20 cellular contexts compared by ENCODE assay signal in genomic region chr6:8879334-8879733, GRCh38.
"Had no signal": no experiment of that assay in that cellular context is flagged by ENCODE, and none has a peak within 500 bp of the region (broad histone marks: within the 10 kb centered on the region; RNA-seq: fewer than 3 reads in every experiment).

No MANE protein-coding gene starts in this region.

- H3K9me3 ChIP-seq: breast epithelium, colonic mucosa, mucosa of descending colon, transverse colon, vagina had no signal

- H3K27ac ChIP-seq: breast epithelium, colonic mucosa, dorsolateral prefrontal cortex, epithelial cell of prostate, parathyroid adenoma, transverse colon, vagina had no signal

- H3K27me3 ChIP-seq: breast epithelium, colonic mucosa, transverse colon, vagina had no signal

- ATAC-seq: activated T-cell treated with anti-CD3 and anti-CD28 coated beads, Interleukin-2, amount 50 U/mL, for 4 hours; left colon; mucosa of descending colon; right cardiac atrium; stimulated activated memory B cell treated with anti-CD40 and anti-IgM and Interleukin-4, amounts not matched to agents 10 μg/mL and 1 μg/mL and 100 μg/mL, for 72 hours; WTC11 had no signal

- H3K4me3 ChIP-seq: breast epithelium, colonic mucosa, dorsolateral prefrontal cortex, mucosa of descending colon, transverse colon, vagina had no signal

- H3K4me1 ChIP-seq: breast epithelium, colonic mucosa, parathyroid adenoma, transverse colon, vagina had no signal

- DNase-seq: activated CD4-positive, alpha-beta T cell treated with anti-CD3 and anti-CD28 coated beads, Interleukin-2, amount 50 U/mL, for 4 hours; activated CD8-positive, alpha-beta memory T cell treated with anti-CD3 and anti-CD28 coated beads for 24 hours; activated CD8-positive, alpha-beta memory T cell treated with anti-CD3 and anti-CD28 coated beads, Interleukin-2, amount 50 U/mL, for 4 hours; activated naive CD4-positive, alpha-beta T cell; activated T-cell treated with anti-CD3 and anti-CD28 coated beads, Interleukin-2, amount 50 U/mL, for 4 hours; colonic mucosa; dorsolateral prefrontal cortex; left colon; mesenchymal stem cell; mucosa of descending colon; nephron progenitor cell; right cardiac atrium; stimulated activated CD4-positive, alpha-beta T cell treated with anti-CD3 and anti-CD28 coated beads, Interleukin-12 subunit alpha, Interleukin-12 subunit beta, amount 100 ng/mL, for 4 hours; transverse colon had no signal

- H3K36me3 ChIP-seq: breast epithelium, colonic mucosa, transverse colon, vagina had no signal
